25 cellular contexts compared by ENCODE assay signal in the genomic region with DNA sequence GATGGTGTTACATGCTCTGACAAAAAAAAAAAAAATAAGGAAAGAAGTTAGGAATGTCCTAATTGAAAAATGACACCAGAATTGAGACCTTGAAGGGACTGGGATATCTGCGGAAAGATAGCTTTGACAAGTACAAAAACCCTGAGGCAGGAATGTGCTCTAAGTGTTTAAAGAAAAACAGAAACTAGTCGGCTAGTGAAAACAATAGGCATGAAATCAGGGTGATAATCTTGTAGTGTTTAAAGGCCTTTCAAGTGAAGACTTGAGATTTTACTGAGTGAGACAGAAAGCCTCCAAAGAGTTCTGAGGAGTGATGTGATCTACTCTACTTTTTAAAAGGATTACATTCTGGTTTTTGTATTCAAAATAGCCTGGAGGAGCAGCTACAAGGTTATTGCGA.
DNase-seq lines count a peak whose midpoint lies in the region; FAIRE-seq and TF ChIP-seq lines count a peak whose summit lies in the region.
"Had no signal": no experiment of that assay in that cellular context is flagged by ENCODE, and none has a peak within 500 bp of the region (broad histone marks: within the 10 kb centered on the region; RNA-seq: fewer than 3 reads in every experiment).

No MANE protein-coding gene starts in this region.

- H3K4me1 ChIP-seq in KMS-11 (ENCODE audit: low read depth, poor library complexity, severe bottlenecking) = peaks cover 41% of the 10 kb centered on the region

- BruUV-seq in Calu3 (replicated peaks; lab: Mats Ljungman, UMichigan) = no TSS peak

- peak overlapping the region; percentile 58; the same call in 1 of the 2 replicates for H3K4me2 ChIP-seq in KMS-11

- CTCF ChIA-PET in Calu3 (lab: Charles Lee) = interaction anchor here (2.8 kb wide), 1 partner anchor 180 kb away, joined by 8 read pairs; no protein-coding TSS in a partner anchor

- H3K4me3 Mint-ChIP-seq in Calu3 (ENCODE audit: low read depth, unreplicated experiment) = no peak overlapping the region
- no peak overlapping the region for H3K4me3 Mint-ChIP-seq in endothelial cell (ENCODE audit: unreplicated experiment)
- no peak overlapping the region for H3K4me3 Mint-ChIP-seq in osteocyte (ENCODE audit: unreplicated experiment)
- H3K4me3 Mint-ChIP-seq: activated CD4-positive, alpha-beta memory T cell treated with anti-CD3 and anti-CD28 coated beads for 36 hours; activated naive CD8-positive, alpha-beta T cell treated with anti-CD3 and anti-CD28 coated beads, Interleukin-2, amount 50 U/mL, for 24 hours; B cell; immature natural killer cell; natural killer cell treated with Interleukin-12 subunit alpha and Interleukin-12 subunit beta and Interleukin-15 and Interleukin-18, amount 100 ng/mL, for 72 hours had no signal

- H3K4me1 Mint-ChIP-seq in Calu3 (ENCODE audit: low read depth, unreplicated experiment) (peaks cover 42% of the 10 kb centered on the region), endothelial cell (ENCODE audit: unreplicated experiment) (peaks cover 7% of the 10 kb centered on the region), osteocyte (ENCODE audit: unreplicated experiment) (peaks cover 19% of the 10 kb centered on the region)
- H3K4me1 Mint-ChIP-seq: activated naive CD8-positive, alpha-beta T cell treated with anti-CD3 and anti-CD28 coated beads, Interleukin-2, amount 50 U/mL, for 24 hours; immature natural killer cell had no signal

- H3K27ac ChIP-seq in KMS-11 = peak overlapping the region; percentile 1; the same call in 1 of the 2 replicates
- H3K27ac ChIP-seq: colonic mucosa had no signal

- H3K9ac ChIP-seq in KMS-11 = no peak overlapping the region

- TF ChIP-seq CTCF in Calu3 (IDR thresholded peaks at IDR 0.05; ENCODE audit: unreplicated experiment) (no peak), KMS-11 (conservative IDR thresholded peaks at IDR 0.05; ENCODE audit: low read depth, low read length) (no peak), endothelial cell (IDR thresholded peaks at IDR 0.05; ENCODE audit: unreplicated experiment) (no peak), osteocyte (IDR thresholded peaks at IDR 0.05) (no peak)

- no peak overlapping the region for H3K4me3 ChIP-seq in KMS-11 (IDR thresholded peaks at IDR 0.05; ENCODE audit: insufficient read depth, low read depth, low read length)
- H3K4me3 ChIP-seq: colonic mucosa, esophagus muscularis mucosa had no signal

- in situ Hi-C loops in KBM-7 (cut with MboI; ENCODE audit: low pct_unique_long_range_greater_than_20kb, low sequenced_read_pairs) = no loop called here

- H3K27ac Mint-ChIP-seq in Calu3 (ENCODE audit: unreplicated experiment) (peak overlapping the region; percentile 2), endothelial cell (ENCODE audit: unreplicated experiment) (peak overlapping the region; percentile 21), osteocyte (ENCODE audit: unreplicated experiment) (peak overlapping the region; percentile 68)
- H3K27ac Mint-ChIP-seq: activated CD4-positive, alpha-beta memory T cell treated with anti-CD3 and anti-CD28 coated beads for 36 hours; activated naive CD8-positive, alpha-beta T cell treated with anti-CD3 and anti-CD28 coated beads, Interleukin-2, amount 50 U/mL, for 24 hours; B cell; natural killer cell treated with Interleukin-12 subunit alpha and Interleukin-12 subunit beta and Interleukin-15 and Interleukin-18, amount 100 ng/mL, for 72 hours had no signal

- H2AFZ ChIP-seq in KMS-11 (ENCODE audit: low read depth) = no peak overlapping the region

- intact Hi-C loops in Calu3 (cut with micrococcal nuclease; ENCODE audit: unreplicated experiment) = loop anchor here (10.0 kb wide), 1 partner anchor 471 kb away; a partner anchor contains a TSS

- H3K79me2 ChIP-seq in KMS-11 (ENCODE audit: insufficient read depth, low read depth) = no peaks in the 10 kb centered on the region

- no peaks in the 10 kb centered on the region for H3K36me3 Mint-ChIP-seq in Calu3 (ENCODE audit: insufficient read depth, unreplicated experiment)
- no peaks in the 10 kb centered on the region for H3K36me3 Mint-ChIP-seq in endothelial cell (ENCODE audit: low read depth, unreplicated experiment)
- no peaks in the 10 kb centered on the region for H3K36me3 Mint-ChIP-seq in osteocyte (ENCODE audit: unreplicated experiment)
- H3K36me3 Mint-ChIP-seq: activated CD4-positive, alpha-beta memory T cell treated with anti-CD3 and anti-CD28 coated beads for 36 hours; immature natural killer cell; natural killer cell treated with Interleukin-12 subunit alpha and Interleukin-12 subunit beta and Interleukin-15 and Interleukin-18, amount 100 ng/mL, for 72 hours had no signal

- H4K20me1 ChIP-seq in KMS-11 (ENCODE audit: insufficient read depth) = no peaks in the 10 kb centered on the region

- H3K27me3 Mint-ChIP-seq in Calu3 (ENCODE audit: unreplicated experiment) = no peaks in the 10 kb centered on the region
- no peaks in the 10 kb centered on the region for H3K27me3 Mint-ChIP-seq in endothelial cell (ENCODE audit: unreplicated experiment)
- no peaks in the 10 kb centered on the region for H3K27me3 Mint-ChIP-seq in osteocyte (ENCODE audit: unreplicated experiment)
- H3K27me3 Mint-ChIP-seq: activated CD4-positive, alpha-beta memory T cell treated with anti-CD3 and anti-CD28 coated beads for 36 hours; B cell had no signal

- H3K9me3 Mint-ChIP-seq in Calu3 (ENCODE audit: low read depth, unreplicated experiment) = no peaks in the 10 kb centered on the region
- no peaks in the 10 kb centered on the region for H3K9me3 Mint-ChIP-seq in endothelial cell (ENCODE audit: unreplicated experiment)
- no peaks in the 10 kb centered on the region for H3K9me3 Mint-ChIP-seq in osteocyte (ENCODE audit: unreplicated experiment)
- H3K9me3 Mint-ChIP-seq: activated naive CD8-positive, alpha-beta T cell treated with anti-CD3 and anti-CD28 coated beads, Interleukin-2, amount 50 U/mL, for 24 hours; natural killer cell treated with Interleukin-12 subunit alpha and Interleukin-12 subunit beta and Interleukin-15 and Interleukin-18, amount 100 ng/mL, for 72 hours had no signal

- H3K36me3 ChIP-seq in KMS-11 (ENCODE audit: insufficient read depth) = no peaks in the 10 kb centered on the region
- H3K36me3 ChIP-seq: colonic mucosa, esophagus muscularis mucosa had no signal

- DNase-seq in Calu3 (no peak), endothelial cell (ENCODE audit: low spot score) (no peak), osteocyte (ENCODE audit: extremely low spot score, unreplicated experiment) (no peak), KBM-7 (no peak), Kasumi-1 (lab: John Stamatoyannopoulos, UW) (no peak), NCI-H1092 treated with DMSO at 0.1 percent for 48 hours (lab: John Stamatoyannopoulos, UW) (no peak), frontal cortex (ENCODE audit: low spot score in 2 of 2) (no peak)
- DNase-seq: activated CD4-positive, alpha-beta memory T cell treated with anti-CD3 and anti-CD28 coated beads for 36 hours; activated CD4-positive, CD25-positive, alpha-beta regulatory T cell; activated naive CD8-positive, alpha-beta T cell treated with anti-CD3 and anti-CD28 coated beads, Interleukin-2, amount 50 U/mL, for 24 hours; colonic mucosa; effector memory CD4-positive, alpha-beta T cell; foreskin melanocyte; GOT3; hippocampal formation; immature natural killer cell; NCI-H1048; NCI-H2029; posterior cingulate gyrus; substantia nigra; T-helper 9 cell had no signal

- H3K27me3 ChIP-seq in KMS-11 (ENCODE audit: insufficient read depth, low read depth) = no peaks in the 10 kb centered on the region
- H3K27me3 ChIP-seq: colonic mucosa, esophagus muscularis mucosa had no signal

- FAIRE-seq in frontal cortex (lab: Jason Lieb, UNC) = no peak

Comparison
In these comparisons a context has a peak if more than half of its experiments do, and no peak if none do; other contexts are left out.
1. H3K27ac Mint-ChIP-seq: peak in every context shown above with its lines; median percentile 68 in osteocyte; 21 in endothelial cell; 2 in Calu3.